In the genomic region with DNA sequence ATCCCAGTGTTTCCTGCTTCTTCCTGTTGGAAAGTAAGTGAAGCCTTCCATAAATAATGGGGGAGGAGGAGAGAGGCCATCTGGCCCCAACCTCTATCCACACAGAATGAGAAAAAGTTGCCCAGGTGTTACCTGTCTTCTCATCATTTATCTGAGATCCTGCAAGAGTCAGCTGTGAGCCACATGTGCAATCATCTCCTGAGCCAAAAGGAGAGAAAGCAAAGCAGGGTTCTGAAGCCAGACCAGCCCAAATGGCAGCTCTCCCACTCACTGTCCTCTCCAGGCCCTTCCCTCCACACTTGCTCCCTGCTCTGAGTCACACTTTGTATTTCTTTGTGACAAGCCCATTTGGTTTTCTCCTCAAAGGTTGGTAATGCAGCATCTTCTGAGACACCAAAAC, we compare ENCODE assay signal across 21 cellular contexts.
DNase-seq lines count a peak whose midpoint lies in the region; ATAC-seq and TF ChIP-seq lines count a peak whose summit lies in the region.
"Had no signal": no experiment of that assay in that cellular context is flagged by ENCODE, and none has a peak within 500 bp of the region (broad histone marks: within the 10 kb centered on the region; RNA-seq: fewer than 3 reads in every experiment).

No MANE protein-coding gene starts in this region.

- H3K4me1 ChIP-seq in testis (peaks cover 4% of the 10 kb centered on the region), Karpas-422 (ENCODE audit: low read length) (no peaks in the 10 kb centered on the region)
- H3K4me1 ChIP-seq: SJCRH30 had no signal

- TF ChIP-seq POLR2A in testis (IDR thresholded peaks at IDR 0.05), result no peak

- H2AFZ ChIP-seq in Karpas-422 (ENCODE audit: low read length), result no peak overlapping the region

- no peak for TF ChIP-seq CTCF in foreskin fibroblast (IDR thresholded peaks at IDR 0.05; ENCODE audit: low read depth, low read length)
- no peak for TF ChIP-seq CTCF in testis (IDR thresholded peaks at IDR 0.05)

- H3K36me3 Mint-ChIP-seq in T-helper 17 cell (ENCODE audit: low read depth), result no peaks in the 10 kb centered on the region
- H3K36me3 Mint-ChIP-seq: CD14-positive monocyte had no signal

- H3K4me3 Mint-ChIP-seq in T-helper 17 cell, result no peak overlapping the region
- H3K4me3 Mint-ChIP-seq: B cell, CD14-positive monocyte had no signal

- H3K4me1 Mint-ChIP-seq in T-helper 17 cell, result no peaks in the 10 kb centered on the region
- H3K4me1 Mint-ChIP-seq: B cell, CD14-positive monocyte had no signal

- H3K9me2 ChIP-seq in Karpas-422 (replicated peaks; ENCODE audit: insufficient read depth, low read length), result no peaks in the 10 kb centered on the region

- H3K36me3 ChIP-seq in testis (ENCODE audit: low read depth, missing control alignments), result no peaks in the 10 kb centered on the region
- no peaks in the 10 kb centered on the region; the same call in 1 of the 2 replicates for H3K36me3 ChIP-seq in Karpas-422 (ENCODE audit: insufficient read depth, low read length)
- H3K36me3 ChIP-seq: SJCRH30 had no signal

- H3K79me2 ChIP-seq in Karpas-422 (ENCODE audit: low read length), result no peaks in the 10 kb centered on the region

- H4K20me1 ChIP-seq in Karpas-422 (ENCODE audit: insufficient read depth, low read depth, low read length), result no peaks in the 10 kb centered on the region

- DNase-seq in Right ventricle myocardium inferior (ENCODE audit: missing footprints), result no peak
- no peak for DNase-seq in cardiac septum (ENCODE audit: low spot score)
- DNase-seq in GM04504 (ENCODE audit: low read depth), result peak; percentile 47
- DNase-seq in foreskin fibroblast, result peak; percentile 7 to 23
- DNase-seq in testis, result peak; percentile 38
- no peak for DNase-seq in Karpas-422
- DNase-seq in T-helper 17 cell, result no peak
- DNase-seq in activated CD4-positive, alpha-beta T cell treated with anti-CD3 and anti-CD28 coated beads, Interleukin-2, amount 50 U/mL, for 4 hours, result no peak
- DNase-seq: ACHN, MM.1S, NCI-H1092, NCI-H1436, NCI-H187 treated with DMSO at 0.1 percent for 48 hours, NCI-H226, NCI-H510A treated with DMSO at 0.1 percent for 48 hours, NCI-H774, SJCRH30 had no signal

- intact Hi-C loops in Right ventricle myocardium inferior (cut with DNase I) (no loop called here), cardiac septum (cut with DNase I) (no loop called here), testis (cut with DNase I; ENCODE audit: low total_unique reads) (no loop called here)

- no peak overlapping the region for H3K27ac Mint-ChIP-seq in T-helper 17 cell
- H3K27ac Mint-ChIP-seq: B cell had no signal

- H3K9me3 ChIP-seq in testis, result no peaks in the 10 kb centered on the region
- H3K9me3 ChIP-seq in Karpas-422 (ENCODE audit: low read length), result peaks cover 8% of the 10 kb centered on the region
- no peaks in the 10 kb centered on the region for H3K9me3 ChIP-seq in T-helper 17 cell (ENCODE audit: control insufficient read depth, low read length, poor library complexity, severe bottlenecking)
- H3K9me3 ChIP-seq: SJCRH30 had no signal

- ATAC-seq in Right ventricle myocardium inferior (peak; percentile 76), T-helper 17 cell (no peak)
- ATAC-seq: Panc1 had no signal

- no peak overlapping the region for H3K4me2 ChIP-seq in Karpas-422 (ENCODE audit: low read depth, low read length, poor library complexity, severe bottlenecking)

- H3K27ac ChIP-seq in testis, result no peak overlapping the region
- no peak overlapping the region for H3K27ac ChIP-seq in Karpas-422 (ENCODE audit: low read length)
- H3K27ac ChIP-seq: 22Rv1, SJCRH30 had no signal

- no peak overlapping the region for H3K4me3 ChIP-seq in foreskin fibroblast (ENCODE audit: low read depth in 1 of 2, low read length in 2 of 2)
- no peak overlapping the region for H3K4me3 ChIP-seq in testis
- no peak overlapping the region for H3K4me3 ChIP-seq in Karpas-422 (ENCODE audit: low read length)
- H3K4me3 ChIP-seq: SJCRH30 had no signal

- H3K27me3 Mint-ChIP-seq in T-helper 17 cell, result peaks cover 13% of the 10 kb centered on the region

- no peak overlapping the region for H3K9ac ChIP-seq in Karpas-422 (ENCODE audit: low read length)

- H3K27me3 ChIP-seq in testis, result no peaks in the 10 kb centered on the region
- peaks cover 3% of the 10 kb centered on the region; the same call in 1 of the 2 replicates for H3K27me3 ChIP-seq in Karpas-422 (ENCODE audit: low read length)

Comparison
In these comparisons a context has a peak if more than half of its experiments do, and no peak if none do; other contexts are left out.
1. DNase-seq: peak in GM04504 (single experiment), foreskin fibroblast (2 of 2) and testis (single experiment); none in Right ventricle myocardium inferior (single experiment), cardiac septum (single experiment), Karpas-422 (single experiment), T-helper 17 cell (0 of 3) and activated CD4-positive, alpha-beta T cell treated with anti-CD3 and anti-CD28 coated beads, Interleukin-2, amount 50 U/mL, for 4 hours (0 of 2).